In genomic region chr17:6574689-6575595, GRCh38 we compare ENCODE assay signal across 8 cellular contexts. TPM values are rescaled to one million over a fixed set of nuclear protein-coding genes. Genes with fewer than 3 reads are reported as not detected.
DNase-seq lines count a peak whose midpoint lies in the region; TF ChIP-seq lines count a peak whose summit lies in the region.

No MANE protein-coding gene starts in this region.

- H3K36me3 ChIP-seq in esophagus muscularis mucosa: peaks cover 27 to 46% (median 33%) of the 10 kb centered on the region in 4 donors

- DNase-seq in AG08395 (ENCODE audit: low spot score) (peak; percentile 77), GOT3 (lab: John Stamatoyannopoulos, UW) (peak; percentile 32), fibroblast of mammary gland (ENCODE audit: low read depth) (peak; percentile 87), pons (ENCODE audit: low spot score) (peak; percentile 67), ACHN (no peak), esophagus muscularis mucosa (ENCODE audit: extremely low spot score) (no peak), NCI-H345 (lab: John Stamatoyannopoulos, UW) (no peak)
- DNase-seq in activated CD4-positive, alpha-beta T cell treated with anti-CD3 and anti-CD28 coated beads for 48 hours: peak; percentile 65

- TF ChIP-seq CTCF in fibroblast of mammary gland (conservative IDR thresholded peaks at IDR 0.05; ENCODE audit: control insufficient read depth, insufficient read depth, low read depth, low read length) (no peak), esophagus muscularis mucosa (IDR thresholded peaks at IDR 0.05) (peak in 1 of 3 experiments; percentile 3)

- peaks cover 8 to 29% (median 24%) of the 10 kb centered on the region in 4 donors for H3K4me1 ChIP-seq in esophagus muscularis mucosa

- WGBS in esophagus muscularis mucosa: 57% methylated on average over 14 of the region's 23 CpGs

- peak overlapping the region in 2 of 4 donors; percentile 26 to 36 for H3K27ac ChIP-seq in esophagus muscularis mucosa (replicated peaks in 1 of 4)

- no peak overlapping the region for H3K4me3 ChIP-seq in fibroblast of mammary gland (ENCODE audit: control insufficient read depth, low read depth, low read length)
- H3K4me3 ChIP-seq in esophagus muscularis mucosa: peak overlapping the region in 1 of 4 donors; percentile 7

- no peak for TF ChIP-seq EP300 in esophagus muscularis mucosa (IDR thresholded peaks at IDR 0.05)

- no peaks in the 10 kb centered on the region for H3K27me3 ChIP-seq in esophagus muscularis mucosa

- H3K9me3 ChIP-seq in esophagus muscularis mucosa: no peaks in the 10 kb centered on the region

- intact Hi-C loops in esophagus muscularis mucosa (cut with DNase I): no loop called here

- no peak for TF ChIP-seq POLR2A in esophagus muscularis mucosa (IDR thresholded peaks at IDR 0.05; ENCODE audit: low read depth)

- in situ Hi-C loops in ACHN (cut with HindIII; ENCODE audit: low pct_ligation_motif_present, low pct_unique_long_range_greater_than_20kb, low sequenced_read_pairs): no loop called here

RNA-seq across cellular contexts. Expression of gene PITPNM3, which starts 18.6 kb away (rescaled TPM):
- 10 to 100 TPM; 46.5 to 93.2 (median 68.9) TPM for total RNA-seq in esophagus muscularis mucosa

Comparison
In these comparisons a context has a peak if more than half of its experiments do, and no peak if none do; other contexts are left out.
1. DNase-seq: peak in AG08395 (single experiment), GOT3 (single experiment), activated CD4-positive, alpha-beta T cell treated with anti-CD3 and anti-CD28 coated beads for 48 hours (single experiment), fibroblast of mammary gland (single experiment) and pons (single experiment); none in ACHN (single experiment), esophagus muscularis mucosa (single experiment) and NCI-H345 (single experiment).